ENCODE assay signal across 20 cellular contexts in the genomic region with DNA sequence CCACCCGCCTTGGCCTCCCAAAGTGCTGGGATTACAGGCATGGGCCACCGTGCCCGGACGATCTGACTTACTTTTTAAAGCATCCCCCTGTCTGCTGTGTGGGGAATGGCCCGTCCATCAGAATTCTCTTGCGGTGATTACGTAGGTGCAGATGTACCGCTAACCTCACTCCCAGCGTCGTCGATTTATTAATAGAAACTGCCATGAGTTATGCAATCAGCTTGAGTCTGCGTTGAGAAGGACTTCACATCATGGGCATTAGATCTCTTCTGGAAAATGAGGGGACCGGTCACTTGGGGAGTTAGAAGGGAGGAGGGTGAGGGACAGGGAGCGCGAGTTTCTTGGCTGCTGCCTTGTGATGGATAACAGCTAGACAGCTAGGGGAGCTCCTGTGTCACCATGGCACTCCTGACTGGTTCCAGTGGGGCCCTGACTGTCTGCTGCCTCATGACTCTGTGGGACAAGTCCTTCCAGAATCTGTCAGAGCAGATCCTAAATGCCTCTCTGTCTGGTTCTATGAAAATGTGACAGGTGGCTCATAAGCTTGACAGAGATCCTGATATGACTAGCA. TPM values are rescaled to one million over a fixed set of nuclear protein-coding genes. Genes with fewer than 3 reads are reported as not detected.
DNase-seq lines count a peak whose midpoint lies in the region; ATAC-seq, FAIRE-seq and TF ChIP-seq lines count a peak whose summit lies in the region.
"Had no signal": no experiment of that assay in that cellular context is flagged by ENCODE, and none has a peak within 500 bp of the region (broad histone marks: within the 10 kb centered on the region; RNA-seq: fewer than 3 reads in every experiment).

No MANE protein-coding gene starts in this region.

- no peaks in the 10 kb centered on the region for H3K9me3 ChIP-seq in T-helper 17 cell (ENCODE audit: control insufficient read depth, low read length, poor library complexity, severe bottlenecking)
- H3K9me3 ChIP-seq in cardiac muscle cell (ENCODE audit: low read depth) = no peaks in the 10 kb centered on the region
- H3K9me3 ChIP-seq: ovary, suprapubic skin had no signal

- H3K4me3 ChIP-seq in cardiac muscle cell = no peak overlapping the region
- no peak overlapping the region for H3K4me3 ChIP-seq in lower leg skin (ENCODE audit: low read depth, poor library complexity, severe bottlenecking)
- H3K4me3 ChIP-seq: ovary, suprapubic skin had no signal

- H3K36me3 Mint-ChIP-seq in T-helper 17 cell (ENCODE audit: low read depth) = peaks cover 5% of the 10 kb centered on the region
- H3K36me3 Mint-ChIP-seq in neural crest cell (ENCODE audit: low read depth) = no peaks in the 10 kb centered on the region
- H3K36me3 Mint-ChIP-seq: activated naive CD8-positive, alpha-beta T cell treated with anti-CD3 and anti-CD28 coated beads, Interleukin-2, amount 10 ng/mL, durations not matched to agents 7 days and 5 days had no signal

- peaks cover 11% of the 10 kb centered on the region for H3K36me3 ChIP-seq in cardiac muscle cell
- H3K36me3 ChIP-seq: ovary had no signal

- H3K9me3 Mint-ChIP-seq in neural crest cell = no peaks in the 10 kb centered on the region
- H3K9me3 Mint-ChIP-seq: activated naive CD8-positive, alpha-beta T cell treated with anti-CD3 and anti-CD28 coated beads, Interleukin-2, amount 10 ng/mL, durations not matched to agents 7 days and 5 days; IgD-negative memory B cell had no signal

- H3K27me3 ChIP-seq in cardiac muscle cell = no peaks in the 10 kb centered on the region
- H3K27me3 ChIP-seq: ovary, suprapubic skin had no signal

- WGBS in lower leg skin, 2 donors = 86% methylated on average over 15 of the region's 15 CpGs

- peak overlapping the region; percentile 20 for H3K27ac ChIP-seq in cardiac muscle cell
- H3K27ac ChIP-seq: ovary, suprapubic skin had no signal

- intact Hi-C loops in lower leg skin (cut with DNase I; ENCODE audit: low total_unique reads) = no loop called here

- DNase-seq in HT-29 (ENCODE audit: low spot score) (peak; percentile 14), T-helper 17 cell (no peak), cardiac muscle cell (ENCODE audit: low read depth in 1 of 2, low spot score in 1 of 2) (peak in 1 of 2 donors; percentile 33), neural crest cell (ENCODE audit: low read depth, low spot score) (no peak), D721Med (ENCODE audit: insufficient read length, low spot score) (no peak), NCI-H510A (lab: John Stamatoyannopoulos, UW) (no peak), lower leg skin (ENCODE audit: low spot score in 2 of 2) (no peak)
- DNase-seq: activated CD4-positive, CD25-positive, alpha-beta regulatory T cell treated with anti-CD3 and anti-CD28 coated beads, Interleukin-2, amount 50 U/mL, for 72 hours; activated CD8-positive, alpha-beta memory T cell treated with anti-CD3 and anti-CD28 coated beads, Interleukin-2, amount 50 U/mL, for 48 hours; activated naive CD8-positive, alpha-beta T cell treated with anti-CD3 and anti-CD28 coated beads, Interleukin-2, amount 10 ng/mL, durations not matched to agents 7 days and 5 days; erythroblast; mesenchymal stem cell; NCI-H146; ovary; stimulated activated CD4-positive, alpha-beta T cell treated with anti-CD3 and anti-CD28 coated beads, Interleukin-15, amount 100 ng/mL, for 24 hours had no signal

- no peak for TF ChIP-seq CTCF in cardiac muscle cell (IDR thresholded peaks at IDR 0.05; ENCODE audit: low read depth, low read length)
- no peak for TF ChIP-seq CTCF in neural crest cell (conservative IDR thresholded peaks at IDR 0.05)
- TF ChIP-seq CTCF in D721Med (IDR thresholded peaks at IDR 0.05; ENCODE audit: insufficient read depth, missing control alignments) = no peak
- no peak for TF ChIP-seq CTCF in lower leg skin (IDR thresholded peaks at IDR 0.05)

- H3K4me1 ChIP-seq in cardiac muscle cell (ENCODE audit: low read depth) = peaks cover 17% of the 10 kb centered on the region

- ATAC-seq in T-helper 17 cell (no peak), GM18868 (IDR thresholded peaks at IDR 0.05; ENCODE audit: unreplicated experiment) (no peak)
- ATAC-seq: Panc1 had no signal

- no peak for TF ChIP-seq POLR2A in lower leg skin (IDR thresholded peaks at IDR 0.05)

- no peak for FAIRE-seq in D721Med (lab: Jason Lieb, UNC)
- FAIRE-seq: H54 had no signal

- peak overlapping the region; percentile 37 for H3K27ac Mint-ChIP-seq in T-helper 17 cell
- H3K27ac Mint-ChIP-seq in neural crest cell (ENCODE audit: unreplicated experiment) = peak overlapping the region; percentile 63
- H3K27ac Mint-ChIP-seq: activated naive CD8-positive, alpha-beta T cell treated with anti-CD3 and anti-CD28 coated beads, Interleukin-2, amount 10 ng/mL, durations not matched to agents 7 days and 5 days; IgD-negative memory B cell had no signal

- no peaks in the 10 kb centered on the region for H3K27me3 Mint-ChIP-seq in T-helper 17 cell
- H3K27me3 Mint-ChIP-seq in neural crest cell (ENCODE audit: low read depth) = no peaks in the 10 kb centered on the region
- H3K27me3 Mint-ChIP-seq: activated naive CD8-positive, alpha-beta T cell treated with anti-CD3 and anti-CD28 coated beads, Interleukin-2, amount 10 ng/mL, durations not matched to agents 7 days and 5 days; IgD-negative memory B cell had no signal

- H3K4me3 Mint-ChIP-seq in T-helper 17 cell = no peak overlapping the region
- H3K4me3 Mint-ChIP-seq in neural crest cell = no peak overlapping the region
- H3K4me3 Mint-ChIP-seq: activated naive CD8-positive, alpha-beta T cell treated with anti-CD3 and anti-CD28 coated beads, Interleukin-2, amount 10 ng/mL, durations not matched to agents 7 days and 5 days; IgD-negative memory B cell had no signal

- peaks cover 5% of the 10 kb centered on the region for H3K4me1 Mint-ChIP-seq in T-helper 17 cell
- H3K4me1 Mint-ChIP-seq in neural crest cell = peaks cover 18% of the 10 kb centered on the region

RNA-seq across cellular contexts. Expression of a gene that starts 35.2 kb away (rescaled TPM):
- total RNA-seq in HT-29 (2014; rRNA removed; shearing (Covaris generic)) = 222 and 263 TPM in 2 replicates
- 10 to 100 TPM; 48.7 to 51.0 TPM for total RNA-seq in T-helper 17 cell
- total RNA-seq in cardiac muscle cell = 95.6 and 97.9 TPM in 2 replicates
- 87.9 and 101 TPM in 2 replicates for polyA plus RNA-seq in cardiac muscle cell
- 123 and 126 TPM in 2 replicates for total RNA-seq in neural crest cell
- 100 to 1,000 TPM in 1 of 4 donors, 10 to 100 TPM in 3; 77.4 to 129 (median 97.0) TPM for total RNA-seq in lower leg skin

RNA-seq across cellular contexts. Expression of a gene that starts 44.2 kb away (rescaled TPM):
- total RNA-seq in HT-29 (2014; rRNA removed; shearing (Covaris generic)) = 29.3 and 32.8 TPM in 2 replicates
- 10 to 100 TPM; 21.7 to 27.0 TPM for total RNA-seq in T-helper 17 cell
- 20.0 and 24.6 TPM in 2 replicates for total RNA-seq in cardiac muscle cell
- 56.9 and 69.9 TPM in 2 replicates for polyA plus RNA-seq in cardiac muscle cell
- total RNA-seq in neural crest cell = 33.4 and 41.8 TPM in 2 replicates
- total RNA-seq in lower leg skin = 10 to 100 TPM; 17.7 to 37.4 (median 27.6) TPM
